17 cellular contexts compared by ENCODE assay signal in genomic region chr5:39783756-39784421, GRCh38.
DNase-seq lines count a peak whose midpoint lies in the region; ATAC-seq, FAIRE-seq and TF ChIP-seq lines count a peak whose summit lies in the region.
"Had no signal": no experiment of that assay in that cellular context is flagged by ENCODE, and none has a peak within 500 bp of the region (broad histone marks: within the 10 kb centered on the region; RNA-seq: fewer than 3 reads in every experiment).

No MANE protein-coding gene starts in this region.

- H3K36me3 ChIP-seq in SK-N-MC (ENCODE audit: insufficient read depth, low read length) (no peaks in the 10 kb centered on the region), suprapubic skin (no peaks in the 10 kb centered on the region), kidney (ENCODE audit: control insufficient read depth in 1 of 2, insufficient read depth in 2 of 2, low read length in 2 of 2) (no peaks in the 10 kb centered on the region)
- H3K36me3 ChIP-seq: neural progenitor cell, stomach had no signal

- H3K27ac Mint-ChIP-seq in osteocyte (ENCODE audit: unreplicated experiment): peak overlapping the region; percentile 72
- H3K27ac Mint-ChIP-seq: activated CD4-positive, alpha-beta T cell treated with anti-CD3 and anti-CD28 coated beads, Interleukin-2, amount 10 ng/mL, durations not matched to agents 7 days and 5 days; CD4-positive, alpha-beta memory T cell; neural progenitor cell; T-helper 2 cell treated with Interferon-gamma antibody and Interleukin-4, amounts not matched to agents 5 μg/mL and 100 μg/mL, for 36 hours had no signal

- no peak for TF ChIP-seq CTCF in osteocyte (IDR thresholded peaks at IDR 0.05)
- no peak for TF ChIP-seq CTCF in suprapubic skin (IDR thresholded peaks at IDR 0.05)
- no peak for TF ChIP-seq CTCF in kidney (IDR thresholded peaks at IDR 0.05; ENCODE audit: borderline replicate concordance, extremely low read depth, insufficient read depth)

- peak; percentile 90 for ATAC-seq in GM18519 (IDR thresholded peaks at IDR 0.05; ENCODE audit: low FRiP score, unreplicated experiment)
- ATAC-seq in HG02973 (IDR thresholded peaks at IDR 0.05; ENCODE audit: unreplicated experiment): peak; percentile 78
- ATAC-seq in HG03460 (IDR thresholded peaks at IDR 0.05; ENCODE audit: unreplicated experiment): no peak
- ATAC-seq: Right ventricle myocardium inferior had no signal

- H3K4me1 ChIP-seq in suprapubic skin: no peaks in the 10 kb centered on the region
- H3K4me1 ChIP-seq in kidney (ENCODE audit: control insufficient read depth in 1 of 2, insufficient read depth in 1 of 2, low read depth in 1 of 2, low read length in 2 of 2): no peaks in the 10 kb centered on the region
- H3K4me1 ChIP-seq: stomach had no signal

- H3K9ac ChIP-seq in SK-N-MC (ENCODE audit: insufficient read length): peak overlapping the region; percentile 24
- H3K9ac ChIP-seq in kidney (ENCODE audit: low read length in 2 of 2): no peak overlapping the region
- H3K9ac ChIP-seq: neural progenitor cell had no signal

- intact Hi-C loops in kidney (cut with DNase I): no loop called here

- H3K27me3 ChIP-seq in suprapubic skin: no peaks in the 10 kb centered on the region
- H3K27me3 ChIP-seq: neural progenitor cell, stomach had no signal

- DNase-seq in SK-N-MC (ENCODE audit: low read depth, low spot score) (peak; percentile 47), osteocyte (ENCODE audit: extremely low spot score, unreplicated experiment) (no peak), suprapubic skin (ENCODE audit: low spot score in 2 of 2) (no peak), NCI-H526 treated with DMSO at 0.1 percent for 48 hours (lab: John Stamatoyannopoulos, UW) (no peak), kidney (no peak)
- DNase-seq: activated CD4-positive, alpha-beta T cell treated with anti-CD3 and anti-CD28 coated beads, Interleukin-2, amount 10 ng/mL, durations not matched to agents 7 days and 5 days; activated T-cell treated with anti-CD3 and anti-CD28 coated beads, Interleukin-2, amount 50 U/mL, for 48 hours; CD4-positive, alpha-beta memory T cell; erythroblast; NCI-H187; stomach had no signal

- TF ChIP-seq EP300 in suprapubic skin (IDR thresholded peaks at IDR 0.05): no peak

- H3K36me3 Mint-ChIP-seq in osteocyte (ENCODE audit: unreplicated experiment): no peaks in the 10 kb centered on the region
- H3K36me3 Mint-ChIP-seq: CD4-positive, alpha-beta memory T cell had no signal

- no peak for TF ChIP-seq POLR2A in suprapubic skin (IDR thresholded peaks at IDR 0.05)

- no peaks in the 10 kb centered on the region for H3K27me3 Mint-ChIP-seq in osteocyte (ENCODE audit: unreplicated experiment)

- peak overlapping the region; percentile 60 for H3K4me3 ChIP-seq in SK-N-MC
- H3K4me3 ChIP-seq in suprapubic skin: no peak overlapping the region
- no peak overlapping the region for H3K4me3 ChIP-seq in kidney (ENCODE audit: low read length in 2 of 2)
- H3K4me3 ChIP-seq: neural progenitor cell, stomach had no signal

- H3K4me1 Mint-ChIP-seq in osteocyte (ENCODE audit: unreplicated experiment): peaks cover 33% of the 10 kb centered on the region
- H3K4me1 Mint-ChIP-seq: activated CD4-positive, alpha-beta T cell treated with anti-CD3 and anti-CD28 coated beads, Interleukin-2, amount 10 ng/mL, durations not matched to agents 7 days and 5 days; CD4-positive, alpha-beta memory T cell; neural progenitor cell had no signal

- no peak overlapping the region for H3K4me3 Mint-ChIP-seq in osteocyte (ENCODE audit: unreplicated experiment)
- H3K4me3 Mint-ChIP-seq: activated CD4-positive, alpha-beta T cell treated with anti-CD3 and anti-CD28 coated beads, Interleukin-2, amount 10 ng/mL, durations not matched to agents 7 days and 5 days; CD4-positive, alpha-beta memory T cell; neural progenitor cell; T-helper 2 cell treated with Interferon-gamma antibody and Interleukin-4, amounts not matched to agents 5 μg/mL and 100 μg/mL, for 36 hours had no signal

- 41% methylated on average over 3 of the region's 3 CpGs for WGBS in suprapubic skin

- no peaks in the 10 kb centered on the region for H3K9me3 ChIP-seq in SK-N-MC (ENCODE audit: low read depth, low read length)
- H3K9me3 ChIP-seq in suprapubic skin: no peaks in the 10 kb centered on the region
- H3K9me3 ChIP-seq in kidney (ENCODE audit: control insufficient read depth in 1 of 2, low read length in 2 of 2): no peaks in the 10 kb centered on the region
- H3K9me3 ChIP-seq: stomach had no signal

- H3K9me3 Mint-ChIP-seq in osteocyte (ENCODE audit: unreplicated experiment): no peaks in the 10 kb centered on the region

- H3K27ac ChIP-seq in SK-N-MC (peak overlapping the region; percentile 94), suprapubic skin (no peak overlapping the region), kidney (ENCODE audit: low read depth in 2 of 2, low read length in 2 of 2) (no peak overlapping the region)
- H3K27ac ChIP-seq: neural progenitor cell, stomach had no signal

- FAIRE-seq in kidney (lab: Jason Lieb, UNC): no peak
